24 cellular contexts compared by ENCODE assay signal in genomic region chr4:78410225-78410624, GRCh38.
DNase-seq lines count a peak whose midpoint lies in the region; ATAC-seq, FAIRE-seq and TF ChIP-seq lines count a peak whose summit lies in the region.
"Had no signal": no experiment of that assay in that cellular context is flagged by ENCODE, and none has a peak within 500 bp of the region (broad histone marks: within the 10 kb centered on the region; RNA-seq: fewer than 3 reads in every experiment).

No MANE protein-coding gene starts in this region.

- H3K27me3 Mint-ChIP-seq in WTC11 (ENCODE audit: low read depth): no peaks in the 10 kb centered on the region

- RAD21 ChIA-PET in HCT116 (lab: Charles Lee; ENCODE audit: low non-redundant PET in 1 of 2, low total read pairs in 2 of 2, uncharacterized antibody in 2 of 2, unreplicated experiment in 2 of 2): no interaction called here

- no peaks in the 10 kb centered on the region for H3K9me3 ChIP-seq in HCT116 (ENCODE audit: control insufficient read depth in 1 of 2, insufficient read depth in 1 of 2, low read depth in 1 of 2, low read length in 2 of 2)
- H3K9me3 ChIP-seq in kidney (ENCODE audit: control insufficient read depth in 1 of 2, low read length in 2 of 2): no peaks in the 10 kb centered on the region
- H3K9me3 ChIP-seq in gastroesophageal sphincter: no peaks in the 10 kb centered on the region
- H3K9me3 ChIP-seq: A549, BE2C had no signal

- FAIRE-seq in kidney (lab: Jason Lieb, UNC): peak; percentile 11
- FAIRE-seq: A549, GM12878, GM19239, H1 had no signal

- H2AFZ ChIP-seq in HCT116 (ENCODE audit: low read depth, low read length, poor library complexity, severe bottlenecking): no peak overlapping the region

- TF ChIP-seq RAD21 in HCT116 (IDR thresholded peaks at IDR 0.05; ENCODE audit: low read depth): no peak

- intact Hi-C loops in HCT116 (cut with micrococcal nuclease): no loop called here
- intact Hi-C loops in kidney (cut with DNase I): no loop called here

- no peaks in the 10 kb centered on the region for H3K9me3 Mint-ChIP-seq in WTC11
- H3K9me3 Mint-ChIP-seq: CD4-positive, alpha-beta T cell had no signal

- TF ChIP-seq POLR2A in HCT116 (IDR thresholded peaks at IDR 0.05; ENCODE audit: borderline replicate concordance, extremely low read depth, insufficient read depth, insufficient read length) (no peak), gastroesophageal sphincter (IDR thresholded peaks at IDR 0.05) (no peak)

- TF ChIP-seq CTCF in HCT116 (IDR thresholded peaks at IDR 0.05 in 2 of 3, conservative IDR thresholded peaks at IDR 0.05 in 1 of 3; ENCODE audit: borderline replicate concordance in 1 of 3, insufficient read depth in 1 of 3, low read depth in 2 of 3, low read length in 2 of 3): no peak
- no peak for TF ChIP-seq CTCF in WTC11 (IDR thresholded peaks at IDR 0.05)
- no peak for TF ChIP-seq CTCF in kidney (IDR thresholded peaks at IDR 0.05; ENCODE audit: borderline replicate concordance, extremely low read depth, insufficient read depth)
- no peak for TF ChIP-seq CTCF in gastroesophageal sphincter (IDR thresholded peaks at IDR 0.05)

- no peaks in the 10 kb centered on the region for H3K9me2 ChIP-seq in HCT116 (ENCODE audit: insufficient read depth)

- H3K36me3 Mint-ChIP-seq in WTC11: peaks cover 34% of the 10 kb centered on the region
- H3K36me3 Mint-ChIP-seq: CD14-positive monocyte; CD8-positive, alpha-beta memory T cell had no signal

- ATAC-seq in HCT116 (no peak), WTC11 (no peak), gastroesophageal sphincter (no peak)
- no peak for ATAC-seq in activated CD4-positive, CD25-positive, alpha-beta regulatory T cell treated with anti-CD3 and anti-CD28 coated beads, Interleukin-2, amount 50 U/mL, for 24 hours
- ATAC-seq: A549, GM12878 had no signal

- no peaks in the 10 kb centered on the region for H3K79me2 ChIP-seq in HCT116 (ENCODE audit: insufficient read depth, low read length)

- H3K36me3 ChIP-seq in HCT116 (ENCODE audit: control insufficient read depth in 1 of 2, insufficient read depth in 2 of 2, low read length in 2 of 2): peaks cover 0 to 2% of the 10 kb centered on the region in 2 experiments; a peak in 1 of 4 replicates
- peaks cover 3 to 6% of the 10 kb centered on the region in 2 donors for H3K36me3 ChIP-seq in kidney (ENCODE audit: control insufficient read depth in 1 of 2, insufficient read depth in 2 of 2, low read length in 2 of 2)
- no peaks in the 10 kb centered on the region for H3K36me3 ChIP-seq in gastroesophageal sphincter
- H3K36me3 ChIP-seq: BLaER1 treated with 17β-estradiol and CSF1 and Interleukin-3, amounts not matched to agents 10 nM and 100 nM had no signal

- CTCF ChIA-PET in HCT116 (lab: Charles Lee) (no interaction called here), WTC11 (lab: Charles Lee) (no interaction called here)

- no peak for TF ChIP-seq EP300 in gastroesophageal sphincter (IDR thresholded peaks at IDR 0.05)

- H3K4me1 ChIP-seq in HCT116 (ENCODE audit: control insufficient read depth in 1 of 2, insufficient read depth in 2 of 2, low read length in 2 of 2): peaks cover 3 to 10% of the 10 kb centered on the region in 2 experiments
- H3K4me1 ChIP-seq in kidney (ENCODE audit: control insufficient read depth in 1 of 2, insufficient read depth in 1 of 2, low read depth in 1 of 2, low read length in 2 of 2): no peaks in the 10 kb centered on the region
- H3K4me1 ChIP-seq in gastroesophageal sphincter: peaks cover 0 to 10% (median 0%) of the 10 kb centered on the region in 3 donors
- H3K4me1 ChIP-seq: A549, BE2C had no signal

- no peaks in the 10 kb centered on the region for H3K27me3 ChIP-seq in HCT116 (ENCODE audit: insufficient read depth, low read length)
- no peaks in the 10 kb centered on the region for H3K27me3 ChIP-seq in gastroesophageal sphincter
- H3K27me3 ChIP-seq: BE2C; BLaER1 treated with 17β-estradiol and CSF1 and Interleukin-3, amounts not matched to agents 10 nM and 100 nM had no signal

- peak overlapping the region; percentile 73; the same call in 1 of the 2 replicates for H3K27ac Mint-ChIP-seq in WTC11
- H3K27ac Mint-ChIP-seq: CD14-positive monocyte; CD4-positive, alpha-beta T cell; CD8-positive, alpha-beta memory T cell had no signal

- no TSS peak for BruUV-seq in HCT116 (replicated peaks; lab: Mats Ljungman, UMichigan)

- H4K20me1 ChIP-seq in HCT116 (ENCODE audit: insufficient read depth): no peaks in the 10 kb centered on the region
- H4K20me1 ChIP-seq: BLaER1 treated with 17β-estradiol and CSF1 and Interleukin-3, amounts not matched to agents 10 nM and 100 nM had no signal

- POLR2A ChIA-PET in HCT116 (lab: Charles Lee): no interaction called here
- POLR2A ChIA-PET in WTC11 (lab: Charles Lee): no interaction called here

- H3K27ac ChIP-seq in HCT116 (ENCODE audit: low read depth, low read length): no peak overlapping the region; the same call in 1 of the 2 replicates
- H3K27ac ChIP-seq in kidney (ENCODE audit: low read depth in 2 of 2, low read length in 2 of 2): no peak overlapping the region
- no peak overlapping the region for H3K27ac ChIP-seq in gastroesophageal sphincter
- H3K27ac ChIP-seq: A549; BLaER1 treated with 17β-estradiol and CSF1 and Interleukin-3, amounts not matched to agents 10 nM and 100 nM had no signal

- H3K4me3 Mint-ChIP-seq in WTC11: no peak overlapping the region
- H3K4me3 Mint-ChIP-seq: CD14-positive monocyte; CD4-positive, alpha-beta T cell; CD8-positive, alpha-beta memory T cell had no signal

- no peak overlapping the region for H3K4me3 ChIP-seq in HCT116 (replicated peaks in 1 of 2; ENCODE audit: low read depth in 1 of 2, low read length in 2 of 2)
- H3K4me3 ChIP-seq in kidney (ENCODE audit: low read length in 2 of 2): no peak overlapping the region
- H3K4me3 ChIP-seq in gastroesophageal sphincter: no peak overlapping the region
- H3K4me3 ChIP-seq: A549; BLaER1 treated with 17β-estradiol and CSF1 and Interleukin-3, amounts not matched to agents 10 nM and 100 nM; GM12878 had no signal

- H3K9ac ChIP-seq in HCT116 (ENCODE audit: low read length): no peak overlapping the region
- no peak overlapping the region for H3K9ac ChIP-seq in kidney (ENCODE audit: low read length in 2 of 2)
- H3K9ac ChIP-seq: BLaER1 treated with 17β-estradiol and CSF1 and Interleukin-3, amounts not matched to agents 10 nM and 100 nM had no signal

- H3K4me2 ChIP-seq in HCT116 (ENCODE audit: low read length): 0 out of 2 replicates have a peak overlapping the region, but pooled peaks have one; percentile 29
- H3K4me2 ChIP-seq: A549; BLaER1 treated with 17β-estradiol and CSF1 and Interleukin-3, amounts not matched to agents 10 nM and 100 nM had no signal

- H3K4me1 Mint-ChIP-seq in WTC11: no peaks in the 10 kb centered on the region; the same call in 1 of the 2 replicates
- H3K4me1 Mint-ChIP-seq: CD14-positive monocyte; CD8-positive, alpha-beta memory T cell had no signal

- DNase-seq in HCT116 (ENCODE audit: low read depth, low spot score) (no peak), WTC11 (ENCODE audit: low spot score) (no peak), kidney (no peak), midbrain (lab: John Stamatoyannopoulos, UW) (no peak)
- DNase-seq in activated CD4-positive, CD25-positive, alpha-beta regulatory T cell treated with anti-CD3 and anti-CD28 coated beads, Interleukin-2, amount 50 U/mL, for 72 hours: no peak
- DNase-seq: 8988T; ACHN; AML-193; BE2C; CD4-positive, alpha-beta T cell; CD8-positive, alpha-beta memory T cell; DMS 273 treated with DMSO at 0.1 percent for 48 hours; DMS79; GDM1; H7; HCEC 1CT had no signal

TF ChIP-seq in WTC11, 78 proteins besides CTCF, POLR2A, EP300 and RAD21:
- TF ChIP-seq IRF2 (CRISPR knock-in tag; IDR thresholded peaks at IDR 0.05; ENCODE audit: borderline replicate concordance, low read depth) (no peak), FOXJ3 (CRISPR knock-in tag; IDR thresholded peaks at IDR 0.05; ENCODE audit: borderline replicate concordance) (no peak), ZNF396 (CRISPR knock-in tag; IDR thresholded peaks at IDR 0.05; ENCODE audit: borderline replicate concordance) (no peak), RELA (CRISPR knock-in tag; IDR thresholded peaks at IDR 0.05; ENCODE audit: borderline replicate concordance) (no peak), HMGA2 (CRISPR knock-in tag; IDR thresholded peaks at IDR 0.05) (peak; percentile 96), ATF2 (CRISPR knock-in tag; IDR thresholded peaks at IDR 0.05; ENCODE audit: borderline replicate concordance, low read depth) (no peak)
- TF ChIP-seq, protein P1, sequence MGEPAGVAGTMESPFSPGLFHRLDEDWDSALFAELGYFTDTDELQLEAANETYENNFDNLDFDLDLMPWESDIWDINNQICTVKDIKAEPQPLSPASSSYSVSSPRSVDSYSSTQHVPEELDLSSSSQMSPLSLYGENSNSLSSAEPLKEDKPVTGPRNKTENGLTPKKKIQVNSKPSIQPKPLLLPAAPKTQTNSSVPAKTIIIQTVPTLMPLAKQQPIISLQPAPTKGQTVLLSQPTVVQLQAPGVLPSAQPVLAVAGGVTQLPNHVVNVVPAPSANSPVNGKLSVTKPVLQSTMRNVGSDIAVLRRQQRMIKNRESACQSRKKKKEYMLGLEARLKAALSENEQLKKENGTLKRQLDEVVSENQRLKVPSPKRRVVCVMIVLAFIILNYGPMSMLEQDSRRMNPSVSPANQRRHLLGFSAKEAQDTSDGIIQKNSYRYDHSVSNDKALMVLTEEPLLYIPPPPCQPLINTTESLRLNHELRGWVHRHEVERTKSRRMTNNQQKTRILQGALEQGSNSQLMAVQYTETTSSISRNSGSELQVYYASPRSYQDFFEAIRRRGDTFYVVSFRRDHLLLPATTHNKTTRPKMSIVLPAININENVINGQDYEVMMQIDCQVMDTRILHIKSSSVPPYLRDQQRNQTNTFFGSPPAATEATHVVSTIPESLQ (CRISPR knock-in tag; IDR thresholded peaks at IDR 0.05): no peak
